ENCODE assay signal across 23 cellular contexts in genomic region chr5:116605310-116606070, GRCh38. TPM values are rescaled to one million over a fixed set of nuclear protein-coding genes. Genes with fewer than 3 reads are reported as not detected.
DNase-seq lines count a peak whose midpoint lies in the region; ATAC-seq and TF ChIP-seq lines count a peak whose summit lies in the region.
"Had no signal": no experiment of that assay in that cellular context is flagged by ENCODE, and none has a peak within 500 bp of the region (broad histone marks: within the 10 kb centered on the region; RNA-seq: fewer than 3 reads in every experiment).

No MANE protein-coding gene starts in this region.

- no peaks in the 10 kb centered on the region for H3K27me3 ChIP-seq in colonic mucosa
- H3K27me3 ChIP-seq: esophagus squamous epithelium, ovary, right lobe of liver had no signal

- intact Hi-C loops in colonic mucosa (cut with DNase I), result no loop called here

- TF ChIP-seq CTCF in WTC11 (IDR thresholded peaks at IDR 0.05) (no peak), endothelial cell (IDR thresholded peaks at IDR 0.05; ENCODE audit: unreplicated experiment) (no peak), colonic mucosa (IDR thresholded peaks at IDR 0.05) (no peak)

- no peaks in the 10 kb centered on the region for H3K36me3 ChIP-seq in colonic mucosa
- H3K36me3 ChIP-seq: esophagus squamous epithelium, ovary, right lobe of liver had no signal

- DNase-seq in G401 (ENCODE audit: low spot score), result peak; percentile 55
- no peak for DNase-seq in WTC11 (ENCODE audit: low spot score)
- DNase-seq in endothelial cell (ENCODE audit: low spot score), result no peak
- peak; percentile 43 for DNase-seq in pons (ENCODE audit: low spot score)
- DNase-seq in LoVo (ENCODE audit: low spot score), result no peak
- no peak for DNase-seq in colonic mucosa
- DNase-seq: activated CD4-positive, CD25-positive, alpha-beta regulatory T cell treated with anti-CD3 and anti-CD28 coated beads, Interleukin-2, amount 50 U/mL, for 72 hours; activated CD8-positive, alpha-beta T cell treated with anti-CD3 and anti-CD28 coated beads for 36 hours; activated gamma-delta T cell treated with Interleukin-2 at 50 U/mL for 16 hours; activated T-cell treated with anti-CD3 and anti-CD28 coated beads for 4 hours; central memory CD4-positive, alpha-beta T cell; effector memory CD4-positive, alpha-beta T cell; esophagus squamous epithelium; GM23248; KG1; mesenchymal stem cell; naive B cell; NCI-H1694 treated with DMSO at 0.1 percent for 48 hours; ovary; right lobe of liver; stimulated activated CD4-positive, alpha-beta T cell treated with anti-CD3 and anti-CD28 coated beads, Interleukin-15, amount 100 ng/mL, for 24 hours had no signal

- H3K4me3 Mint-ChIP-seq in WTC11, result no peak overlapping the region
- H3K4me3 Mint-ChIP-seq in endothelial cell (ENCODE audit: unreplicated experiment), result no peak overlapping the region
- H3K4me3 Mint-ChIP-seq: activated CD8-positive, alpha-beta T cell treated with anti-CD3 and anti-CD28 coated beads for 36 hours had no signal

- CTCF ChIA-PET in WTC11 (lab: Charles Lee), result no interaction called here

- H3K36me3 Mint-ChIP-seq in WTC11 (peaks cover 13% of the 10 kb centered on the region), endothelial cell (ENCODE audit: low read depth, unreplicated experiment) (no peaks in the 10 kb centered on the region)
- H3K36me3 Mint-ChIP-seq: naive B cell had no signal

- H3K4me1 Mint-ChIP-seq in WTC11, result peaks cover 17% of the 10 kb centered on the region
- peaks cover 21% of the 10 kb centered on the region for H3K4me1 Mint-ChIP-seq in endothelial cell (ENCODE audit: unreplicated experiment)
- H3K4me1 Mint-ChIP-seq: naive B cell had no signal

- no peak overlapping the region for H3K9ac ChIP-seq in colonic mucosa (ENCODE audit: low read depth in 2 of 2, low read length in 2 of 2)
- H3K9ac ChIP-seq: GM23248 had no signal

- no peak overlapping the region for H3K4me3 ChIP-seq in colonic mucosa
- H3K4me3 ChIP-seq: esophagus squamous epithelium, GM23248, ovary, right lobe of liver had no signal

- H3K27ac Mint-ChIP-seq in WTC11 (no peak overlapping the region), endothelial cell (ENCODE audit: unreplicated experiment) (peak overlapping the region; percentile 10)
- H3K27ac Mint-ChIP-seq: activated CD8-positive, alpha-beta T cell treated with anti-CD3 and anti-CD28 coated beads for 36 hours; naive B cell had no signal

- H3K27me3 Mint-ChIP-seq in WTC11 (ENCODE audit: low read depth) (no peaks in the 10 kb centered on the region; the same call in 1 of the 2 replicates), endothelial cell (ENCODE audit: unreplicated experiment) (no peaks in the 10 kb centered on the region)

- H3K9me3 ChIP-seq in colonic mucosa, result no peaks in the 10 kb centered on the region
- H3K9me3 ChIP-seq: esophagus squamous epithelium, ovary, right lobe of liver had no signal

- H3K4me1 ChIP-seq in colonic mucosa, result no peaks in the 10 kb centered on the region
- H3K4me1 ChIP-seq: right lobe of liver had no signal

- no peak overlapping the region for H3K27ac ChIP-seq in colonic mucosa
- H3K27ac ChIP-seq: GM23248, ovary, right lobe of liver had no signal

- H3K9me3 Mint-ChIP-seq in WTC11 (peaks cover 13% of the 10 kb centered on the region), endothelial cell (ENCODE audit: unreplicated experiment) (no peaks in the 10 kb centered on the region)
- H3K9me3 Mint-ChIP-seq: activated CD8-positive, alpha-beta T cell treated with anti-CD3 and anti-CD28 coated beads for 36 hours had no signal

- ATAC-seq in WTC11 (peak; percentile 39), HG02852 (IDR thresholded peaks at IDR 0.05; ENCODE audit: unreplicated experiment) (no peak), HG03139 (IDR thresholded peaks at IDR 0.05; ENCODE audit: unreplicated experiment) (no peak)
- ATAC-seq: activated CD8-positive, alpha-beta T cell treated with anti-CD3 and anti-CD28 coated beads for 36 hours; right lobe of liver had no signal

- in situ Hi-C loops in G401 (cut with HindIII; ENCODE audit: low sequenced_read_pairs), result no loop called here

- POLR2A ChIA-PET in WTC11 (lab: Charles Lee), result no interaction called here

TF ChIP-seq in WTC11, 78 proteins besides CTCF, POLR2A, EP300 and RAD21:
- TF ChIP-seq ZNF512 (CRISPR knock-in tag; IDR thresholded peaks at IDR 0.05; ENCODE audit: borderline replicate concordance) (no peak), ZBTB21 (CRISPR knock-in tag; IDR thresholded peaks at IDR 0.05; ENCODE audit: borderline replicate concordance) (no peak), ZNF317 (CRISPR knock-in tag; IDR thresholded peaks at IDR 0.05; ENCODE audit: borderline replicate concordance, low read depth) (no peak), ERG (CRISPR knock-in tag; IDR thresholded peaks at IDR 0.05) (no peak), SMAD4 (CRISPR knock-in tag; IDR thresholded peaks at IDR 0.05) (no peak), GRHL2 (CRISPR knock-in tag; IDR thresholded peaks at IDR 0.05; ENCODE audit: insufficient replicate concordance, severe bottlenecking) (no peak), TP53 (CRISPR knock-in tag; IDR thresholded peaks at IDR 0.05) (no peak), NR2C2 (CRISPR knock-in tag; IDR thresholded peaks at IDR 0.05) (no peak), IRF2 (CRISPR knock-in tag; IDR thresholded peaks at IDR 0.05; ENCODE audit: borderline replicate concordance, low read depth) (no peak), CREB1 (CRISPR knock-in tag; IDR thresholded peaks at IDR 0.05) (no peak), MXD4 (CRISPR knock-in tag; IDR thresholded peaks at IDR 0.05; ENCODE audit: borderline replicate concordance) (no peak), ZSCAN18 (CRISPR knock-in tag; IDR thresholded peaks at IDR 0.05) (no peak), ATF2 (CRISPR knock-in tag; IDR thresholded peaks at IDR 0.05; ENCODE audit: borderline replicate concordance, low read depth) (no peak), ZNF671 (CRISPR knock-in tag; IDR thresholded peaks at IDR 0.05) (no peak), ETV6 (CRISPR knock-in tag; IDR thresholded peaks at IDR 0.05) (no peak), ZNF121 (CRISPR knock-in tag; IDR thresholded peaks at IDR 0.05) (no peak), RELA (CRISPR knock-in tag; IDR thresholded peaks at IDR 0.05; ENCODE audit: borderline replicate concordance) (no peak), NFYB (CRISPR knock-in tag; conservative IDR thresholded peaks at IDR 0.05; ENCODE audit: low read depth) (no peak), FOXK1 (CRISPR knock-in tag; IDR thresholded peaks at IDR 0.05) (no peak), SP1 (CRISPR knock-in tag; conservative IDR thresholded peaks at IDR 0.05) (no peak)
TF ChIP-seq in WTC11: peak in this region for 0.

RNA-seq across cellular contexts. Expression of gene SEMA6A, which starts 30.9 kb away (rescaled TPM):
- total RNA-seq in G401 (2014; rRNA removed; shearing (Covaris generic)), result not detected in 2 replicates
- 336 to 406 TPM (median 357 TPM) in 3 replicates for total RNA-seq in WTC11 (2021)
- total RNA-seq in endothelial cell (ENCODE audit: unreplicated experiment), result 180 TPM
- total RNA-seq in colonic mucosa, result 10 to 100 TPM; 66.7 to 89.9 TPM
- total RNA-seq: activated CD8-positive, alpha-beta T cell treated with anti-CD3 and anti-CD28 coated beads for 36 hours had no signal

Comparison
In these comparisons a context has a peak if more than half of its experiments do, and no peak if none do; other contexts are left out.
1. DNase-seq: peak in G401 (single experiment) and pons (single experiment); none in WTC11 (single experiment), endothelial cell (single experiment), LoVo (single experiment) and colonic mucosa (single experiment).
2. RNA of gene SEMA6A, which starts 30.9 kb away (total RNA-seq): 336 to 406 TPM in WTC11, 180 TPM in endothelial cell (single experiment) and 66.7 to 89.9 TPM in colonic mucosa; not detected in G401; every median in the first group is over 10 times any median in the second.